ENCODE assay signal across 8 cellular contexts in genomic region chr7:18496336-18496700, GRCh38. TPM values are rescaled to one million over a fixed set of nuclear protein-coding genes. Genes with fewer than 3 reads are reported as not detected.
DNase-seq lines count a peak whose midpoint lies in the region; ATAC-seq, FAIRE-seq and TF ChIP-seq lines count a peak whose summit lies in the region.

No MANE protein-coding gene starts in this region.

- no CpG with 5 or more reads among the region's 3 CpGs for WGBS in neuronal stem cell (ENCODE audit: extremely low coverage in 2 of 2, insufficient read length in 2 of 2, insufficient replicate concordance in 1 of 2), 2 donors
- 2% methylated on average over 3 of the region's 3 CpGs for WGBS in HepG2 (ENCODE audit: low lambda C conversion rate)

- H3K14ac ChIP-seq in neuronal stem cell (ENCODE audit: low read length): no peak overlapping the region

- H2BK120ac ChIP-seq in neuronal stem cell (ENCODE audit: low read depth, low read length): no peak overlapping the region

- H3K18ac ChIP-seq in neuronal stem cell (ENCODE audit: low read length): no peak overlapping the region

- CTCF ChIA-PET in HepG2 (lab: Yijun Ruan, JAX; ENCODE audit: low intra/inter-chr PET ratio, low total read pairs): no interaction called here
- CTCF ChIA-PET in activated naive CD4-positive, alpha-beta T cell treated with anti-CD3 and anti-CD28 coated beads for 36 hours (lab: Charles Lee): no interaction called here

- peak overlapping the region; percentile 72 for H3K4me3 Mint-ChIP-seq in dendritic cell treated with granulocyte-macrophage colony-stimulating factor and Interleukin-4, amounts not matched to agents 40 ng/mL and 50 ng/mL, for 4 days
- H3K4me3 Mint-ChIP-seq in activated naive CD4-positive, alpha-beta T cell treated with anti-CD3 and anti-CD28 coated beads for 36 hours: no peak overlapping the region

- H2BK5ac ChIP-seq in neuronal stem cell (ENCODE audit: low read length): no peak overlapping the region

- ATAC-seq in HG03139 (IDR thresholded peaks at IDR 0.05; ENCODE audit: unreplicated experiment): peak; percentile 9
- no peak for ATAC-seq in HepG2
- no peak for ATAC-seq in mucosa of descending colon

- peak overlapping the region; percentile 51 to 83 for H3K4me3 ChIP-seq in neuronal stem cell (ENCODE audit: low read length in 2 of 2)
- H3K4me3 ChIP-seq in HepG2 (replicated peaks in 1 of 3; ENCODE audit: insufficient read depth in 1 of 3, low read depth in 2 of 3, low read length in 3 of 3): no peak overlapping the region
- H3K4me3 ChIP-seq in mucosa of descending colon: no peak overlapping the region

- H2AK5ac ChIP-seq in neuronal stem cell (ENCODE audit: low read depth, low read length): no peak overlapping the region

- H4K91ac ChIP-seq in neuronal stem cell (ENCODE audit: low read depth, low read length, poor library complexity): no peak overlapping the region

- no peak for TF ChIP-seq RAD21 in HepG2 (CRISPR knock-in tag; IDR thresholded peaks at IDR 0.05)

- H2BK12ac ChIP-seq in neuronal stem cell (ENCODE audit: low read length): no peak overlapping the region

- H4K8ac ChIP-seq in neuronal stem cell (ENCODE audit: low read depth, low read length): no peak overlapping the region

- TF ChIP-seq EP300 in HepG2 (IDR thresholded peaks at IDR 0.05; ENCODE audit: low read depth in 2 of 2, low read length in 2 of 2) (no peak), HepG2 (CRISPR knock-in tag; IDR thresholded peaks at IDR 0.05; ENCODE audit: borderline replicate concordance) (no peak)

- no peaks in the 10 kb centered on the region for H3K9me3 ChIP-seq in ES-I3 (ENCODE audit: control insufficient read depth, insufficient read depth, low read length)
- H3K9me3 ChIP-seq in neuronal stem cell (replicated peaks in 1 of 2; ENCODE audit: control insufficient read depth in 2 of 2, insufficient read depth in 1 of 2, low read depth in 1 of 2, low read length in 2 of 2): no peaks in the 10 kb centered on the region
- no peaks in the 10 kb centered on the region for H3K9me3 ChIP-seq in HepG2 (ENCODE audit: low read length)
- no peaks in the 10 kb centered on the region for H3K9me3 ChIP-seq in mucosa of descending colon

- H3K4me1 Mint-ChIP-seq in dendritic cell treated with granulocyte-macrophage colony-stimulating factor and Interleukin-4, amounts not matched to agents 40 ng/mL and 50 ng/mL, for 4 days (ENCODE audit: low read depth): peaks cover 37% of the 10 kb centered on the region
- H3K4me1 Mint-ChIP-seq in activated naive CD4-positive, alpha-beta T cell treated with anti-CD3 and anti-CD28 coated beads for 36 hours (ENCODE audit: low read depth): peaks cover 8% of the 10 kb centered on the region

- no peak for DNase-seq in neuronal stem cell (ENCODE audit: low spot score)
- no peak for DNase-seq in middle frontal gyrus (ENCODE audit: extremely low spot score, low spot score)
- DNase-seq in HepG2 (ENCODE audit: low spot score): no peak
- no peak for DNase-seq in mucosa of descending colon
- no peak for DNase-seq in activated naive CD4-positive, alpha-beta T cell treated with anti-CD3 and anti-CD28 coated beads for 36 hours

- H3K27ac Mint-ChIP-seq in dendritic cell treated with granulocyte-macrophage colony-stimulating factor and Interleukin-4, amounts not matched to agents 40 ng/mL and 50 ng/mL, for 4 days: peak overlapping the region; percentile 68
- H3K27ac Mint-ChIP-seq in activated naive CD4-positive, alpha-beta T cell treated with anti-CD3 and anti-CD28 coated beads for 36 hours: no peak overlapping the region

- peak overlapping the region; percentile 56 for H3K4me2 ChIP-seq in neuronal stem cell (ENCODE audit: insufficient read depth, low read length, poor library complexity, severe bottlenecking)
- no peak overlapping the region for H3K4me2 ChIP-seq in HepG2 (ENCODE audit: low read depth, low read length)

- H3K23ac ChIP-seq in neuronal stem cell (ENCODE audit: low read depth, low read length, poor library complexity): no peak overlapping the region

- in situ Hi-C loops in HepG2 (cut with HindIII; ENCODE audit: extremely low pct_ligation_motif_present, low pct_unique_long_range_greater_than_20kb): no loop called here

- no peak for FAIRE-seq in HepG2 (lab: Jason Lieb, UNC)

- no peaks in the 10 kb centered on the region for H3K36me3 Mint-ChIP-seq in dendritic cell treated with granulocyte-macrophage colony-stimulating factor and Interleukin-4, amounts not matched to agents 40 ng/mL and 50 ng/mL, for 4 days (ENCODE audit: low read depth)
- H3K36me3 Mint-ChIP-seq in activated naive CD4-positive, alpha-beta T cell treated with anti-CD3 and anti-CD28 coated beads for 36 hours (ENCODE audit: low read depth): no peaks in the 10 kb centered on the region

- H3K79me1 ChIP-seq in neuronal stem cell (ENCODE audit: low read depth, low read length): no peaks in the 10 kb centered on the region

- peaks cover 2% of the 10 kb centered on the region for H3K27me3 Mint-ChIP-seq in dendritic cell treated with granulocyte-macrophage colony-stimulating factor and Interleukin-4, amounts not matched to agents 40 ng/mL and 50 ng/mL, for 4 days
- H3K27me3 Mint-ChIP-seq in activated naive CD4-positive, alpha-beta T cell treated with anti-CD3 and anti-CD28 coated beads for 36 hours (ENCODE audit: low read depth): peaks cover 3% of the 10 kb centered on the region

- TF ChIP-seq CTCF in HepG2 (CRISPR knock-in tag; IDR thresholded peaks at IDR 0.05): no peak
- no peak for TF ChIP-seq CTCF in mucosa of descending colon (IDR thresholded peaks at IDR 0.05)

- no peaks in the 10 kb centered on the region for H4K20me1 ChIP-seq in HepG2 (ENCODE audit: insufficient read depth, low read length)

- H3K27me3 ChIP-seq in neuronal stem cell (ENCODE audit: control insufficient read depth in 3 of 3, insufficient read depth in 3 of 3, low read depth in 1 of 3, low read length in 3 of 3) (no peaks in the 10 kb centered on the region), HepG2 (ENCODE audit: control insufficient read depth in 1 of 2, insufficient read depth in 2 of 2, low read length in 2 of 2) (no peaks in the 10 kb centered on the region)

- intact Hi-C loops in dendritic cell treated with granulocyte-macrophage colony-stimulating factor and Interleukin-4, amounts not matched to agents 40 ng/mL and 50 ng/mL, for 4 days (cut with micrococcal nuclease): loop anchor here (10.0 kb wide), 2 partner anchors 112 to 142 kb away; no protein-coding TSS in a partner anchor
- intact Hi-C loops in HepG2 (cut with micrococcal nuclease; ENCODE audit: unreplicated experiment) (no loop called here), mucosa of descending colon (cut with DNase I, micrococcal nuclease) (no loop called here)
- intact Hi-C loops in activated naive CD4-positive, alpha-beta T cell treated with anti-CD3 and anti-CD28 coated beads for 36 hours (cut with micrococcal nuclease): no loop called here

- TF ChIP-seq POLR2A in HepG2 (IDR thresholded peaks at IDR 0.05; ENCODE audit: insufficient read depth in 1 of 2, low read depth in 2 of 2, low read length in 2 of 2): no peak

- H2AFZ ChIP-seq in neuronal stem cell (ENCODE audit: low read length): peak overlapping the region; percentile 85
- no peak overlapping the region for H2AFZ ChIP-seq in HepG2 (ENCODE audit: low read length)

- H3K27ac ChIP-seq in neuronal stem cell (replicated peaks; ENCODE audit: low read length) (peak overlapping the region; percentile 83), HepG2 (ENCODE audit: extremely low read length, insufficient read depth, low read length) (no peak overlapping the region)

- BruUV-seq in HepG2 (replicated peaks; lab: Mats Ljungman, UMichigan): no TSS peak

- no peaks in the 10 kb centered on the region for H3K9me3 Mint-ChIP-seq in dendritic cell treated with granulocyte-macrophage colony-stimulating factor and Interleukin-4, amounts not matched to agents 40 ng/mL and 50 ng/mL, for 4 days
- H3K9me3 Mint-ChIP-seq in activated naive CD4-positive, alpha-beta T cell treated with anti-CD3 and anti-CD28 coated beads for 36 hours: no peaks in the 10 kb centered on the region

- H2BK15ac ChIP-seq in neuronal stem cell (ENCODE audit: low read length): no peak overlapping the region

- H3K9ac ChIP-seq in ES-I3 (ENCODE audit: low read depth, low read length) (peak overlapping the region; percentile 82), neuronal stem cell (ENCODE audit: low read depth, low read length, poor library complexity) (no peak overlapping the region), HepG2 (ENCODE audit: insufficient read depth, low read depth, low read length) (no peak overlapping the region)

- POLR2A ChIA-PET in HepG2 (lab: Yijun Ruan, JAX): no interaction called here

- H3K4ac ChIP-seq in neuronal stem cell (ENCODE audit: low read length): no peak overlapping the region

- H3K36me3 ChIP-seq in ES-I3 (ENCODE audit: insufficient read depth, low read length) (no peaks in the 10 kb centered on the region), neuronal stem cell (replicated peaks in 1 of 2; ENCODE audit: control insufficient read depth in 2 of 2, insufficient read depth in 2 of 2, low read length in 2 of 2) (no peaks in the 10 kb centered on the region), HepG2 (replicated peaks in 1 of 2; ENCODE audit: control insufficient read depth in 1 of 2, insufficient read depth in 2 of 2, low read length in 2 of 2) (no peaks in the 10 kb centered on the region), mucosa of descending colon (ENCODE audit: low read depth) (no peaks in the 10 kb centered on the region)

- H3K4me1 ChIP-seq in ES-I3 (ENCODE audit: insufficient read depth, low read length): peaks cover 10% of the 10 kb centered on the region
- peaks cover 4 to 17% of the 10 kb centered on the region in 2 donors for H3K4me1 ChIP-seq in neuronal stem cell (ENCODE audit: control insufficient read depth in 2 of 2, insufficient read depth in 1 of 2, low read depth in 1 of 2, low read length in 2 of 2)
- no peaks in the 10 kb centered on the region for H3K4me1 ChIP-seq in HepG2 (ENCODE audit: insufficient read depth, low read length)
- H3K4me1 ChIP-seq in mucosa of descending colon (ENCODE audit: low read depth): no peaks in the 10 kb centered on the region

- H3K79me2 ChIP-seq in HepG2 (ENCODE audit: insufficient read depth, low read length): no peaks in the 10 kb centered on the region

RNA-seq across cellular contexts. Expression of gene HDAC9, which starts 0.8 kb away (rescaled TPM):
- 21.9 TPM for polyA plus RNA-seq in neuronal stem cell (2013, experiment 1 of 2)
- polyA plus RNA-seq in neuronal stem cell (2013, experiment 2 of 2): 21.7 TPM
- total RNA-seq in HepG2 (2016; rRNA removed; fragmentation: Illumina TruSeq; extraction: Trizol): 0.06 and 0.07 TPM in 2 replicates
- total RNA-seq in HepG2 (2016; cell fraction: cytosol; rRNA removed; fragmentation: Illumina TruSeq; extraction: Trizol; ENCODE audit: low read depth): not detected in 2 replicates
- total RNA-seq in HepG2 (2016; cell fraction: insoluble cytoplasmic fraction; rRNA removed; fragmentation: Illumina TruSeq; extraction: Trizol): 0.12 and 0.15 TPM in 2 replicates
- 0.03 and 0.10 TPM in 2 replicates for total RNA-seq in HepG2 (2016; cell fraction: membrane; rRNA removed; fragmentation: Illumina TruSeq; extraction: Trizol)
- total RNA-seq in HepG2 (2016; cell fraction: nucleus; rRNA removed; fragmentation: Illumina TruSeq; extraction: Trizol): not detected in 2 replicates
- 0.05 and 0.09 TPM in 2 replicates for polyA plus RNA-seq in HepG2 (2011; rRNA removed)
- polyA plus RNA-seq in HepG2 (2011; cell fraction: cytosol; rRNA removed): 0.04 TPM in 1 of 2 replicates, not detected in the other
- polyA plus RNA-seq in HepG2 (2011; cell fraction: nucleus; rRNA removed): 0.07 and 0.10 TPM in 2 replicates
- polyA plus RNA-seq in HepG2 (2012): not detected in 2 replicates
- polyA plus RNA-seq in HepG2 (2016; cell fraction: cytosol; fragmentation: Illumina TruSeq; extraction: Trizol; ENCODE audit: low read depth): not detected in 2 replicates
- polyA plus RNA-seq in HepG2 (2016; cell fraction: insoluble cytoplasmic fraction; fragmentation: Illumina TruSeq; extraction: Trizol; ENCODE audit: low read depth): 0.11 and 0.14 TPM in 2 replicates
- polyA plus RNA-seq in HepG2 (2016; cell fraction: membrane; fragmentation: Illumina TruSeq; extraction: Trizol; ENCODE audit: low read depth): not detected in 2 replicates
- polyA plus RNA-seq in HepG2 (2016; cell fraction: nucleus; fragmentation: Illumina TruSeq; extraction: Trizol; ENCODE audit: insufficient read depth, low read depth): not detected in 2 replicates
- polyA minus RNA-seq in HepG2 (2011; rRNA and poly(A)+ RNA removed; ENCODE audit: low replicate concordance): 1.6 TPM in 1 of 2 replicates, not detected in the other
- not detected in 2 replicates for polyA minus RNA-seq in HepG2 (2011; cell fraction: cytosol; rRNA and poly(A)+ RNA removed)
- 0.25 and 0.64 TPM in 2 replicates for polyA minus RNA-seq in HepG2 (2011; cell fraction: nucleus; rRNA and poly(A)+ RNA removed)
- 10 to 100 TPM; 16.0 to 20.4 (median 17.5) TPM for total RNA-seq in mucosa of descending colon
- not detected for total RNA-seq in activated naive CD4-positive, alpha-beta T cell treated with anti-CD3 and anti-CD28 coated beads for 36 hours

Comparison
In these comparisons a context has a peak if more than half of its experiments do, and no peak if none do; other contexts are left out.
1. H3K4me3 ChIP-seq: peak in neuronal stem cell (2 of 2); none in HepG2 (0 of 3) and mucosa of descending colon (single experiment).
2. RNA of gene HDAC9, which starts 0.8 kb away (total RNA-seq): 16.0 to 20.4 TPM in mucosa of descending colon; not detected in activated naive CD4-positive, alpha-beta T cell treated with anti-CD3 and anti-CD28 coated beads for 36 hours and 0.03 to 0.15 TPM in HepG2; every median in the first group is over 10 times any median in the second.